ENCODE assay signal across 8 cellular contexts in genomic region chr19:18205180-18205915, GRCh38. TPM values are rescaled to one million over a fixed set of nuclear protein-coding genes. Genes with fewer than 3 reads are reported as not detected.
A peak's percentile ranks its signal among the peaks of the same experiment; 100 is the strongest.
DNase-seq lines count a peak whose midpoint lies in the region; ATAC-seq and TF ChIP-seq lines count a peak whose summit lies in the region.

No MANE protein-coding gene starts in this region.

- no peak for TF ChIP-seq EP300 in esophagus muscularis mucosa (IDR thresholded peaks at IDR 0.05)

- H3K4me1 ChIP-seq in esophagus muscularis mucosa: peaks cover 20 to 41% (median 37%) of the 10 kb centered on the region in 4 donors
- H3K4me1 ChIP-seq in mucosa of descending colon (ENCODE audit: low read depth): peaks cover 9% of the 10 kb centered on the region
- peaks cover 3 to 31% (median 28%) of the 10 kb centered on the region in 5 donors for H3K4me1 ChIP-seq in subcutaneous abdominal adipose tissue (ENCODE audit: control insufficient read depth in 5 of 5, insufficient read depth in 5 of 5, low read length in 5 of 5)

- ATAC-seq in mucosa of descending colon (peak; percentile 5), GM19397 (IDR thresholded peaks at IDR 0.05; ENCODE audit: unreplicated experiment) (no peak)

- WGBS in esophagus muscularis mucosa: 9% methylated on average over 25 of the region's 36 CpGs

- TF ChIP-seq CTCF in esophagus muscularis mucosa (IDR thresholded peaks at IDR 0.05) (peak in 1 of 3 experiments; percentile 11), mucosa of descending colon (IDR thresholded peaks at IDR 0.05) (no peak)

- peaks cover 0 to 12% (median 0%) of the 10 kb centered on the region in 4 donors for H3K27me3 ChIP-seq in esophagus muscularis mucosa
- peaks cover 0 to 8% (median 3%) of the 10 kb centered on the region in 5 donors for H3K27me3 ChIP-seq in subcutaneous abdominal adipose tissue (ENCODE audit: control insufficient read depth in 5 of 5, insufficient read depth in 4 of 5, low read length in 5 of 5)

- H3K36me3 ChIP-seq in esophagus muscularis mucosa (peaks cover 0 to 10% (median 2%) of the 10 kb centered on the region in 4 donors), mucosa of descending colon (ENCODE audit: low read depth) (peaks cover 5% of the 10 kb centered on the region), subcutaneous abdominal adipose tissue (ENCODE audit: control insufficient read depth in 5 of 5, insufficient read depth in 5 of 5, low read length in 5 of 5) (peaks cover 0 to 3% (median under 1%) of the 10 kb centered on the region in 5 donors)

- DNase-seq in NCI-H2107 treated with DMSO at 0.1 percent for 48 hours (lab: John Stamatoyannopoulos, UW; ENCODE audit: unreplicated experiment) (peak; percentile 32), NCI-H2107 (lab: John Stamatoyannopoulos, UW) (no peak), NCI-H82 treated with DMSO at 0.1 percent for 48 hours (lab: John Stamatoyannopoulos, UW; ENCODE audit: unreplicated experiment) (peak; percentile 67), esophagus muscularis mucosa (ENCODE audit: extremely low spot score) (peak; percentile 96), mucosa of descending colon (peak; percentile 83 to 88 (median 85))
- DNase-seq in activated T-cell treated with anti-CD3 and anti-CD28 coated beads, Interleukin-2, amount 50 U/mL, for 48 hours: peak; percentile 73 to 76

- TF ChIP-seq POLR2A in esophagus muscularis mucosa (IDR thresholded peaks at IDR 0.05; ENCODE audit: low read depth): peak; percentile 22

- peak overlapping the region; percentile 61 to 73 (median 66) for H3K4me3 ChIP-seq in esophagus muscularis mucosa
- no peak overlapping the region for H3K4me3 ChIP-seq in mucosa of descending colon
- H3K4me3 ChIP-seq in subcutaneous abdominal adipose tissue (ENCODE audit: low read depth in 1 of 5, low read length in 5 of 5): peak overlapping the region; percentile 68 to 80 (median 74)

- H3K27ac ChIP-seq in esophagus muscularis mucosa (replicated peaks in 1 of 4) (peak overlapping the region; percentile 92 to 98 (median 95)), subcutaneous abdominal adipose tissue (ENCODE audit: low read depth, low read length) (peak overlapping the region; percentile 96)

- H3K9me3 ChIP-seq in esophagus muscularis mucosa: no peaks in the 10 kb centered on the region
- H3K9me3 ChIP-seq in mucosa of descending colon: no peaks in the 10 kb centered on the region
- no peaks in the 10 kb centered on the region for H3K9me3 ChIP-seq in subcutaneous abdominal adipose tissue (ENCODE audit: control insufficient read depth in 5 of 5, low read length in 5 of 5)

- peak overlapping the region in 4 of 5 donors; percentile 83 to 90 (median 88) for H3K9ac ChIP-seq in subcutaneous abdominal adipose tissue (ENCODE audit: low read length in 5 of 5)

- intact Hi-C loops in esophagus muscularis mucosa (cut with DNase I): loop anchor here (10.0 kb wide), 1 partner anchor 119 kb away; the partner anchor contains the start of gene LSM4
- intact Hi-C loops in mucosa of descending colon (cut with DNase I, micrococcal nuclease): loop anchor here in 1 of 2 donors (10.0 kb wide), 1 partner anchor 49 kb away; a partner anchor contains a TSS

RNA-seq across cellular contexts. Expression of gene RAB3A, which starts 1.5 kb away (rescaled TPM):
- 1 to 10 TPM; 1.7 to 2.5 (median 1.9) TPM for total RNA-seq in esophagus muscularis mucosa
- total RNA-seq in mucosa of descending colon: 1 to 10 TPM; 5.7 to 7.6 (median 6.8) TPM

RNA-seq across cellular contexts. Expression of gene MPV17L2, which starts 12.3 kb away (rescaled TPM):
- 10 to 100 TPM; 14.5 to 67.6 (median 21.2) TPM for total RNA-seq in esophagus muscularis mucosa
- total RNA-seq in mucosa of descending colon: 10 to 100 TPM in 2 of 3 donors, 1 to 10 TPM in 1; 6.7 to 12.4 (median 12.0) TPM

RNA-seq across cellular contexts. Expression of gene PDE4C, which starts 20.9 kb away (rescaled TPM):
- total RNA-seq in esophagus muscularis mucosa (1 to 10 TPM in 1 of 4 donors, under 1 TPM in 3; 0.17 to 1.2 (median 0.54) TPM), mucosa of descending colon (1 to 10 TPM; 2.5 to 7.7 (median 6.2) TPM)

RNA-seq across cellular contexts. Expression of gene IFI30, which starts 31.7 kb away (rescaled TPM):
- total RNA-seq in esophagus muscularis mucosa (10 to 100 TPM; 22.4 to 92.8 (median 42.9) TPM), mucosa of descending colon (100 to 1,000 TPM in 1 of 3 donors, 10 to 100 TPM in 2; 46.6 to 122 (median 49.4) TPM)

RNA-seq across cellular contexts. Expression of gene PIK3R2, which starts 52.4 kb away (rescaled TPM):
- 10 to 100 TPM in 3 of 4 donors, 1 to 10 TPM in 1; 4.2 to 32.2 (median 19.4) TPM for total RNA-seq in esophagus muscularis mucosa
- total RNA-seq in mucosa of descending colon: 10 to 100 TPM; 31.6 to 40.0 (median 35.2) TPM
